1 cellular context compared by ENCODE assay signal in the genomic region with DNA sequence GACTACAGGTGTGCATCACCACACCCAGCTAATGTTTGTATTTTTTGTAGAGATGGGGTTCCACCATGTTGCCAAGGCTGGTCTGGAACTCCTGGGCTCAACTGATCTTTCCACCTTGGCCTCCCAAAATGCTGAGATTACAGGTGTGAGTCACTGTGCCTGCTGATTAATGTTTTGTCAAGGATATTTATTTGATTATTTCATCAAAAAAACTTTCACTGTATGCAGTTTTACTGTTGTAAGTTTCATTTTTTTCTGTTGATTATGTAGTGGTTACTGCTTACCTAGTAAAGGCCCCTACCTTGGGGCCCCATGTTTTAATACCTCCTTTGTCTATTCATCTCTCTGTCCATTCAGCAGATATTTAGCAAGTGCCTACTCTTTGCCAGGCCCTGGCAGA.
TF ChIP-seq lines count a peak whose summit lies in the region.

No MANE protein-coding gene starts in this region.

TF ChIP-seq in HepG2, 621 proteins besides CTCF, POLR2A, EP300 and RAD21:
- TF ChIP-seq ZNF335 (CRISPR knock-in tag; IDR thresholded peaks at IDR 0.05) (no peak), MAF1 (CRISPR knock-in tag; IDR thresholded peaks at IDR 0.05; ENCODE audit: borderline replicate concordance) (no peak), PLRG1 (conservative IDR thresholded peaks at IDR 0.05) (no peak), KDM1A (CRISPR knock-in tag; IDR thresholded peaks at IDR 0.05) (no peak)
